9 cellular contexts compared by ENCODE assay signal in genomic region chr1:228085287-228085926, GRCh38. TPM values are rescaled to one million over a fixed set of nuclear protein-coding genes. Genes with fewer than 3 reads are reported as not detected.
DNase-seq lines count a peak whose midpoint lies in the region; ATAC-seq, FAIRE-seq and TF ChIP-seq lines count a peak whose summit lies in the region.
"Had no signal": no experiment of that assay in that cellular context is flagged by ENCODE, and none has a peak within 500 bp of the region (broad histone marks: within the 10 kb centered on the region; RNA-seq: fewer than 3 reads in every experiment).

No MANE protein-coding gene starts in this region.

- intact Hi-C loops in esophagus muscularis mucosa (cut with DNase I): loop anchor here (10.0 kb wide), 1 partner anchor 321 kb away; no protein-coding TSS in a partner anchor
- intact Hi-C loops in pancreas (cut with DNase I): no loop called here

- TF ChIP-seq CTCF in Peyer's patch (IDR thresholded peaks at IDR 0.05) (peak in 1 of 6 experiments; percentile 3), esophagus muscularis mucosa (IDR thresholded peaks at IDR 0.05) (no peak), pancreas (IDR thresholded peaks at IDR 0.05) (no peak)

- H3K36me3 ChIP-seq in Peyer's patch (no peaks in the 10 kb centered on the region), esophagus muscularis mucosa (peaks cover 0 to 9% (median 4%) of the 10 kb centered on the region in 4 donors), pancreas (no peaks in the 10 kb centered on the region)

- peaks cover 11 to 82% (median 65%) of the 10 kb centered on the region in 4 donors for H3K4me1 ChIP-seq in Peyer's patch
- peaks cover 74 to 87% (median 84%) of the 10 kb centered on the region in 4 donors for H3K4me1 ChIP-seq in esophagus muscularis mucosa
- peaks cover 60 to 75% (median 63%) of the 10 kb centered on the region in 3 donors for H3K4me1 ChIP-seq in pancreas

- WGBS in esophagus muscularis mucosa: 45% methylated on average over 6 of the region's 6 CpGs
- WGBS in pancreas, 2 donors: 4 to 8% methylated on average over 6 of the region's 6 CpGs

- ATAC-seq in pancreas (no peak), GM18502 (IDR thresholded peaks at IDR 0.05; ENCODE audit: poor library complexity, unreplicated experiment) (no peak), GM21381 (IDR thresholded peaks at IDR 0.05; ENCODE audit: unreplicated experiment) (no peak), GM21423 (IDR thresholded peaks at IDR 0.05; ENCODE audit: unreplicated experiment) (no peak), HG02981 (IDR thresholded peaks at IDR 0.05; ENCODE audit: unreplicated experiment) (no peak)

- TF ChIP-seq POLR2A in Peyer's patch (IDR thresholded peaks at IDR 0.05) (peak in 1 of 2 donors; percentile 28), esophagus muscularis mucosa (IDR thresholded peaks at IDR 0.05; ENCODE audit: low read depth) (no peak)

- H3K27ac ChIP-seq in Peyer's patch (peak overlapping the region; percentile 2 to 99 (median 56)), esophagus muscularis mucosa (replicated peaks in 1 of 4) (peak overlapping the region; percentile 96 to 100 (median 100)), pancreas (peak overlapping the region in 3 of 4 donors; percentile 13 to 99 (median 65))

- DNase-seq in GM03348 (ENCODE audit: low spot score): peak; percentile 76
- DNase-seq in Peyer's patch: peak in 2 of 3 donors; percentile 67 to 70
- DNase-seq in esophagus muscularis mucosa (ENCODE audit: extremely low spot score): no peak
- DNase-seq in pancreas: peak in 2 of 6 donors; percentile 18 to 50

- no peak for FAIRE-seq in pancreas (lab: Jason Lieb, UNC)
- FAIRE-seq: TTC549 had no signal

- no peak for TF ChIP-seq EP300 in esophagus muscularis mucosa (IDR thresholded peaks at IDR 0.05)

- H3K9me3 ChIP-seq in Peyer's patch (no peaks in the 10 kb centered on the region), esophagus muscularis mucosa (no peaks in the 10 kb centered on the region), pancreas (no peaks in the 10 kb centered on the region)

- H3K4me3 ChIP-seq in Peyer's patch (peak overlapping the region in 2 of 4 donors; percentile 86 to 92), esophagus muscularis mucosa (peak overlapping the region; percentile 79 to 99 (median 96)), pancreas (peak overlapping the region in 2 of 4 donors; percentile 85 to 96)

- H3K27me3 ChIP-seq in Peyer's patch (no peaks in the 10 kb centered on the region), esophagus muscularis mucosa (no peaks in the 10 kb centered on the region), pancreas (no peaks in the 10 kb centered on the region)

RNA-seq across cellular contexts. Expression of gene ARF1, which starts 2.9 kb away (rescaled TPM):
- total RNA-seq in Peyer's patch: 100 to 1,000 TPM; 243 to 434 (median 392) TPM
- 100 to 1,000 TPM; 238 to 392 (median 346) TPM for total RNA-seq in esophagus muscularis mucosa
- 100 to 1,000 TPM; 160 to 251 (median 205) TPM for total RNA-seq in pancreas
- 100 to 1,000 TPM; 167 to 234 TPM for polyA plus RNA-seq in pancreas

RNA-seq across cellular contexts. Expression of gene C1orf35, which starts 17.7 kb away (rescaled TPM):
- 10 to 100 TPM in 3 of 4 donors, 1 to 10 TPM in 1; 6.0 to 19.8 (median 16.2) TPM for total RNA-seq in Peyer's patch
- 10 to 100 TPM; 11.2 to 24.3 (median 11.9) TPM for total RNA-seq in esophagus muscularis mucosa
- 1 to 10 TPM; 6.3 to 9.3 (median 7.8) TPM for total RNA-seq in pancreas
- polyA plus RNA-seq in pancreas: 10 to 100 TPM; 18.9 to 33.2 TPM

RNA-seq across cellular contexts. Expression of gene MRPL55, which starts 23.7 kb away (rescaled TPM):
- 10 to 100 TPM; 70.1 to 99.6 (median 80.8) TPM for total RNA-seq in Peyer's patch
- 10 to 100 TPM; 52.3 to 64.9 (median 60.1) TPM for total RNA-seq in esophagus muscularis mucosa
- 10 to 100 TPM; 18.1 to 24.7 (median 23.9) TPM for total RNA-seq in pancreas
- 100 to 1,000 TPM; 103 to 113 TPM for polyA plus RNA-seq in pancreas

RNA-seq across cellular contexts. Expression of gene GUK1, which starts 54.7 kb away (rescaled TPM):
- total RNA-seq in Peyer's patch (100 to 1,000 TPM; 206 to 232 (median 224) TPM), esophagus muscularis mucosa (100 to 1,000 TPM; 292 to 354 (median 305) TPM), pancreas (100 to 1,000 TPM in 2 of 6 donors, 10 to 100 TPM in 4; 71.5 to 114 (median 98.6) TPM)
- polyA plus RNA-seq in pancreas: 100 to 1,000 TPM; 317 TPM
